Comparison of ENCODE assay signal across 17 cellular contexts in genomic region chr6:83474309-83474708, GRCh38. TPM values are rescaled to one million over a fixed set of nuclear protein-coding genes. Genes with fewer than 3 reads are reported as not detected.
DNase-seq lines count a peak whose midpoint lies in the region; ATAC-seq and TF ChIP-seq lines count a peak whose summit lies in the region.
"Had no signal": no experiment of that assay in that cellular context is flagged by ENCODE, and none has a peak within 500 bp of the region (broad histone marks: within the 10 kb centered on the region; RNA-seq: fewer than 3 reads in every experiment).

No MANE protein-coding gene starts in this region.

- no peaks in the 10 kb centered on the region for H3K9me2 ChIP-seq in PC-9 (ENCODE audit: insufficient read depth)

- H3K36me3 ChIP-seq in brain microvascular endothelial cell (replicated peaks) (no peaks in the 10 kb centered on the region), PC-9 (ENCODE audit: low read depth) (no peaks in the 10 kb centered on the region)
- H3K36me3 ChIP-seq: BLaER1 had no signal

- DNase-seq in AG20443 (ENCODE audit: low spot score): peak; percentile 9
- DNase-seq in LoVo (ENCODE audit: low spot score): peak; percentile 27
- peak; percentile 5 for DNase-seq in brain microvascular endothelial cell
- DNase-seq in left kidney (ENCODE audit: low read depth, low spot score): peak; percentile 17
- DNase-seq in activated CD8-positive, alpha-beta memory T cell treated with anti-CD3 and anti-CD28 coated beads, Interleukin-2, amount 50 U/mL, for 4 hours: no peak
- DNase-seq in PC-9: no peak
- DNase-seq: activated CD8-positive, alpha-beta memory T cell treated with anti-CD3 and anti-CD28 coated beads for 24 hours; head of caudate nucleus; NCI-H1694; stimulated activated CD4-positive, alpha-beta T cell treated with anti-CD3 and anti-CD28 coated beads, Interleukin-4, amount 100 ng/mL, for 24 hours; stimulated activated naive CD8-positive, alpha-beta T cell treated with anti-CD3 and anti-CD28 coated beads, Interleukin-15, amount 100 ng/mL, for 72 hours had no signal

- no peak overlapping the region for H3K4me3 ChIP-seq in brain microvascular endothelial cell (ENCODE audit: low read depth, low read length)
- no peak overlapping the region for H3K4me3 ChIP-seq in PC-9
- H3K4me3 ChIP-seq: BLaER1 had no signal

- no peak for TF ChIP-seq CTCF in brain microvascular endothelial cell (IDR thresholded peaks at IDR 0.05; ENCODE audit: low read depth, low read length, missing control alignments)
- TF ChIP-seq CTCF in PC-9 (conservative IDR thresholded peaks at IDR 0.05): no peak

- in situ Hi-C loops in brain microvascular endothelial cell (cut with HindIII; ENCODE audit: low pct_ligation_motif_present, low sequenced_read_pairs): no loop called here

- H3K9me3 ChIP-seq in PC-9 (ENCODE audit: insufficient read depth, low read depth): no peaks in the 10 kb centered on the region
- H3K9me3 ChIP-seq: BLaER1 had no signal

- CTCF ChIA-PET in PC-9 (lab: Charles Lee): no interaction called here

- H3K4me2 ChIP-seq in PC-9: no peak overlapping the region
- H3K4me2 ChIP-seq: BLaER1 had no signal

- POLR2A ChIA-PET in PC-9 (lab: Charles Lee; ENCODE audit: unreplicated experiment): no interaction called here

- H3K27me3 ChIP-seq in brain microvascular endothelial cell (replicated peaks) (no peaks in the 10 kb centered on the region), PC-9 (ENCODE audit: insufficient read depth, low read depth) (no peaks in the 10 kb centered on the region)
- H3K27me3 ChIP-seq: BLaER1 had no signal

- no peaks in the 10 kb centered on the region for H3K79me2 ChIP-seq in PC-9 (ENCODE audit: low read depth)
- H3K79me2 ChIP-seq: parathyroid adenoma had no signal

- no peaks in the 10 kb centered on the region for H3F3A ChIP-seq in PC-9 (ENCODE audit: insufficient read depth, low read depth)

- no peak overlapping the region for H2AFZ ChIP-seq in PC-9
- H2AFZ ChIP-seq: parathyroid adenoma had no signal

- H3K27ac ChIP-seq in brain microvascular endothelial cell (no peak overlapping the region), PC-9 (no peak overlapping the region)
- H3K27ac ChIP-seq: BLaER1, parathyroid adenoma had no signal

- no peaks in the 10 kb centered on the region for H3K4me1 ChIP-seq in PC-9 (replicated peaks; ENCODE audit: insufficient read depth)
- H3K4me1 ChIP-seq: BLaER1, parathyroid adenoma had no signal

- H4K20me1 ChIP-seq in PC-9 (ENCODE audit: insufficient read depth): no peaks in the 10 kb centered on the region
- H4K20me1 ChIP-seq: BLaER1 had no signal

- intact Hi-C loops in PC-9 (cut with micrococcal nuclease; ENCODE audit: unreplicated experiment): no loop called here

- ATAC-seq in esophagus mucosa (no peak), HG03521 (IDR thresholded peaks at IDR 0.05; ENCODE audit: unreplicated experiment) (no peak)
- ATAC-seq: Panc1; stimulated activated naive CD8-positive, alpha-beta T cell treated with anti-CD3 and anti-CD28 coated beads, Interleukin-15, amount 100 ng/mL, for 72 hours had no signal

- no TSS peak for BruUV-seq in PC-9 (replicated peaks; lab: Mats Ljungman, UMichigan)

RNA-seq across cellular contexts. Expression of gene PRSS35, which starts 38.0 kb away (rescaled TPM):
- total RNA-seq in esophagus mucosa (not detected), PC-9 (2021) (not detected in 2 replicates)
- total RNA-seq: dermis microvascular lymphatic vessel endothelial cell had no signal

RNA-seq across cellular contexts. Expression of gene ME1, which starts 43.5 kb away (rescaled TPM):
- total RNA-seq in esophagus mucosa: 32.4 TPM
- 82.0 and 111 TPM in 2 replicates for total RNA-seq in PC-9 (2021)

Comparison
In these comparisons a context has a peak if more than half of its experiments do, and no peak if none do; other contexts are left out.
1. DNase-seq: peak in AG20443 (single experiment), LoVo (single experiment), brain microvascular endothelial cell (single experiment) and left kidney (single experiment); none in activated CD8-positive, alpha-beta memory T cell treated with anti-CD3 and anti-CD28 coated beads, Interleukin-2, amount 50 U/mL, for 4 hours (single experiment) and PC-9 (0 of 2).